Comparison of ENCODE assay signal across 26 cellular contexts in genomic region chr4:145281946-145282345, GRCh38.
"Had no signal": no experiment of that assay in that cellular context is flagged by ENCODE, and none has a peak within 500 bp of the region (broad histone marks: within the 10 kb centered on the region; RNA-seq: fewer than 3 reads in every experiment).

No MANE protein-coding gene starts in this region.

- H3K27me3 Mint-ChIP-seq: dendritic cell treated with granulocyte-macrophage colony-stimulating factor and Interleukin-4, amounts not matched to agents 40 ng/mL and 50 ng/mL, for 4 days had no signal

- H3K36me3 ChIP-seq: colonic mucosa, esophagus squamous epithelium, gastroesophageal sphincter, heart left ventricle, left ventricle myocardium inferior, lower lobe of right lung had no signal

- H3K4me3 Mint-ChIP-seq: dendritic cell treated with granulocyte-macrophage colony-stimulating factor and Interleukin-4, amounts not matched to agents 40 ng/mL and 50 ng/mL, for 4 days; effector memory CD8-positive, alpha-beta T cell; endodermal cell; immature natural killer cell; naive B cell had no signal

- H3K4me1 ChIP-seq: colonic mucosa, lower lobe of right lung had no signal

- H3K27ac Mint-ChIP-seq: dendritic cell treated with granulocyte-macrophage colony-stimulating factor and Interleukin-4, amounts not matched to agents 40 ng/mL and 50 ng/mL, for 4 days; effector memory CD8-positive, alpha-beta T cell; endodermal cell; immature natural killer cell; naive B cell had no signal

- H3K27ac ChIP-seq: colonic mucosa, epithelial cell of prostate, esophagus squamous epithelium, foreskin keratinocyte, gastroesophageal sphincter, heart left ventricle, hepatocyte, lower lobe of right lung had no signal

- H3K27me3 ChIP-seq: colonic mucosa, esophagus squamous epithelium, foreskin keratinocyte, gastroesophageal sphincter, heart left ventricle, hepatocyte had no signal

- H3K4me2 ChIP-seq: hepatocyte had no signal

- H3K9me3 Mint-ChIP-seq: dendritic cell treated with granulocyte-macrophage colony-stimulating factor and Interleukin-4, amounts not matched to agents 40 ng/mL and 50 ng/mL, for 4 days; effector memory CD8-positive, alpha-beta T cell; endodermal cell; immature natural killer cell; naive B cell had no signal

- H3K4me3 ChIP-seq: colonic mucosa, esophagus squamous epithelium, gastroesophageal sphincter, heart left ventricle, hepatocyte, left ventricle myocardium inferior, lower lobe of right lung had no signal

- H3K9me3 ChIP-seq: colonic mucosa, esophagus squamous epithelium, gastroesophageal sphincter, heart left ventricle, left ventricle myocardium inferior, lower lobe of right lung had no signal

- H3K4me1 Mint-ChIP-seq: immature natural killer cell, naive B cell had no signal

- H3K79me2 ChIP-seq: hepatocyte had no signal

- H2AFZ ChIP-seq: hepatocyte had no signal

- DNase-seq: colonic mucosa; cortex of kidney; effector CD8-positive, alpha-beta T cell; effector memory CD8-positive, alpha-beta T cell; endodermal cell; erythroblast; esophagus squamous epithelium; foreskin keratinocyte; heart left ventricle; hypothalamus; immature natural killer cell; islet precursor cell; kidney; kidney glomerular epithelial cell; left colon; left ventricle myocardium inferior; lower lobe of right lung; mesendoderm; midbrain; naive B cell had no signal

- H3K36me3 Mint-ChIP-seq: immature natural killer cell had no signal

- ATAC-seq: effector memory CD8-positive, alpha-beta T cell; esophagus mucosa; foreskin keratinocyte; gastroesophageal sphincter; heart left ventricle; left colon; left lobe of liver; lower lobe of right lung had no signal
